Comparison of ENCODE assay signal across 19 cellular contexts in genomic region chr5:175520873-175521272, GRCh38. TPM values are rescaled to one million over a fixed set of nuclear protein-coding genes. Genes with fewer than 3 reads are reported as not detected.
DNase-seq lines count a peak whose midpoint lies in the region; ATAC-seq and TF ChIP-seq lines count a peak whose summit lies in the region.
"Had no signal": no experiment of that assay in that cellular context is flagged by ENCODE, and none has a peak within 500 bp of the region (broad histone marks: within the 10 kb centered on the region; RNA-seq: fewer than 3 reads in every experiment).

No MANE protein-coding gene starts in this region.

- H3K27ac ChIP-seq in dorsolateral prefrontal cortex (peak overlapping the region in 44 of 59 donors; percentile 4 to 86 (median 57)), upper lobe of left lung (no peak overlapping the region)
- H3K27ac ChIP-seq: colonic mucosa, ovary had no signal

- no peaks in the 10 kb centered on the region for H3K4me1 ChIP-seq in upper lobe of left lung
- H3K4me1 ChIP-seq: BE2C, colonic mucosa had no signal

- no peak for DNase-seq in activated CD8-positive, alpha-beta memory T cell treated with anti-CD3 and anti-CD28 coated beads, Interleukin-2, amount 10 ng/mL, durations not matched to agents 7 days and 5 days
- no peak for DNase-seq in activated CD8-positive, alpha-beta memory T cell treated with anti-CD3 and anti-CD28 coated beads, Interleukin-2, amount 50 U/mL, for 48 hours
- peak; percentile 23 for DNase-seq in activated CD8-positive, alpha-beta T cell treated with anti-CD3 and anti-CD28 coated beads, Interleukin-2, amount 10 ng/mL, durations not matched to agents 7 days and 5 days
- DNase-seq in dorsolateral prefrontal cortex, result no peak
- no peak for DNase-seq in stimulated activated naive CD8-positive, alpha-beta T cell treated with anti-CD3 and anti-CD28 coated beads, Interleukin-15, Interleukin-2, amounts not matched to agents 100 U/mL and 50 U/mL, for 24 hours
- no peak for DNase-seq in GOT3 (lab: John Stamatoyannopoulos, UW)
- DNase-seq in upper lobe of left lung, result no peak
- DNase-seq: activated CD4-positive, CD25-positive, alpha-beta regulatory T cell; BE2C; Calu3; colonic mucosa; HFFc6; KG1; kidney glomerular epithelial cell; MV-4-11; NCI-H2171 treated with DMSO at 0.1 percent for 48 hours; ovary; T1000 had no signal

- ATAC-seq in activated CD8-positive, alpha-beta memory T cell treated with anti-CD3 and anti-CD28 coated beads, Interleukin-2, amount 10 ng/mL, durations not matched to agents 7 days and 5 days, result peak; percentile 13
- ATAC-seq in activated CD8-positive, alpha-beta T cell treated with anti-CD3 and anti-CD28 coated beads, Interleukin-2, amount 10 ng/mL, durations not matched to agents 7 days and 5 days, result no peak
- peak; percentile 4 for ATAC-seq in stimulated activated naive CD8-positive, alpha-beta T cell treated with anti-CD3 and anti-CD28 coated beads, Interleukin-15, Interleukin-2, amounts not matched to agents 100 U/mL and 50 U/mL, for 24 hours
- ATAC-seq in GM18519 (IDR thresholded peaks at IDR 0.05; ENCODE audit: low FRiP score, unreplicated experiment) (no peak), upper lobe of left lung (ENCODE audit: low FRiP score in 2 of 2) (no peak)

- H3K36me3 Mint-ChIP-seq in activated CD8-positive, alpha-beta memory T cell treated with anti-CD3 and anti-CD28 coated beads, Interleukin-2, amount 10 ng/mL, durations not matched to agents 7 days and 5 days, result peaks cover 79% of the 10 kb centered on the region
- peaks cover 86% of the 10 kb centered on the region for H3K36me3 Mint-ChIP-seq in activated CD8-positive, alpha-beta T cell treated with anti-CD3 and anti-CD28 coated beads, Interleukin-2, amount 10 ng/mL, durations not matched to agents 7 days and 5 days (ENCODE audit: low read depth)

- H3K4me1 Mint-ChIP-seq in activated CD8-positive, alpha-beta memory T cell treated with anti-CD3 and anti-CD28 coated beads, Interleukin-2, amount 10 ng/mL, durations not matched to agents 7 days and 5 days, result peaks cover 80% of the 10 kb centered on the region
- H3K4me1 Mint-ChIP-seq in activated CD8-positive, alpha-beta T cell treated with anti-CD3 and anti-CD28 coated beads, Interleukin-2, amount 10 ng/mL, durations not matched to agents 7 days and 5 days (ENCODE audit: low read depth), result peaks cover 89% of the 10 kb centered on the region

- H3K9me3 Mint-ChIP-seq in activated CD8-positive, alpha-beta memory T cell treated with anti-CD3 and anti-CD28 coated beads, Interleukin-2, amount 10 ng/mL, durations not matched to agents 7 days and 5 days (ENCODE audit: low read depth), result peaks cover 4% of the 10 kb centered on the region
- H3K9me3 Mint-ChIP-seq in activated CD8-positive, alpha-beta T cell treated with anti-CD3 and anti-CD28 coated beads, Interleukin-2, amount 10 ng/mL, durations not matched to agents 7 days and 5 days (ENCODE audit: insufficient read depth), result peaks cover 12% of the 10 kb centered on the region
- H3K9me3 Mint-ChIP-seq: HFFc6 had no signal

- H3K4me3 Mint-ChIP-seq in activated CD8-positive, alpha-beta memory T cell treated with anti-CD3 and anti-CD28 coated beads, Interleukin-2, amount 10 ng/mL, durations not matched to agents 7 days and 5 days, result peak overlapping the region; percentile 31
- peak overlapping the region; percentile 62 for H3K4me3 Mint-ChIP-seq in activated CD8-positive, alpha-beta T cell treated with anti-CD3 and anti-CD28 coated beads, Interleukin-2, amount 10 ng/mL, durations not matched to agents 7 days and 5 days
- H3K4me3 Mint-ChIP-seq: HFFc6 had no signal

- TF ChIP-seq CTCF in dorsolateral prefrontal cortex (IDR thresholded peaks at IDR 0.05 in 54 of 56, conservative IDR thresholded peaks at IDR 0.05 in 2 of 56; ENCODE audit: low read depth in 1 of 56, partially characterized antibody in 56 of 56) (no peak), upper lobe of left lung (IDR thresholded peaks at IDR 0.05) (no peak)

- H3K36me3 ChIP-seq in upper lobe of left lung, result peaks cover 0 to 27% (median 11%) of the 10 kb centered on the region in 4 donors
- H3K36me3 ChIP-seq: colonic mucosa, ovary had no signal

- no peak for TF ChIP-seq POLR2A in upper lobe of left lung (IDR thresholded peaks at IDR 0.05)

- H3K4me3 ChIP-seq in dorsolateral prefrontal cortex, result no peak overlapping the region
- H3K4me3 ChIP-seq in upper lobe of left lung, result no peak overlapping the region
- H3K4me3 ChIP-seq: colonic mucosa, ovary had no signal

- H3K27ac Mint-ChIP-seq in activated CD8-positive, alpha-beta memory T cell treated with anti-CD3 and anti-CD28 coated beads, Interleukin-2, amount 10 ng/mL, durations not matched to agents 7 days and 5 days, result peak overlapping the region; percentile 82
- H3K27ac Mint-ChIP-seq in activated CD8-positive, alpha-beta T cell treated with anti-CD3 and anti-CD28 coated beads, Interleukin-2, amount 10 ng/mL, durations not matched to agents 7 days and 5 days, result peak overlapping the region; percentile 94
- H3K27ac Mint-ChIP-seq: HFFc6 had no signal

- no peak for TF ChIP-seq EP300 in upper lobe of left lung (IDR thresholded peaks at IDR 0.05)

- no peaks in the 10 kb centered on the region for H3K27me3 Mint-ChIP-seq in activated CD8-positive, alpha-beta memory T cell treated with anti-CD3 and anti-CD28 coated beads, Interleukin-2, amount 10 ng/mL, durations not matched to agents 7 days and 5 days
- H3K27me3 Mint-ChIP-seq in activated CD8-positive, alpha-beta T cell treated with anti-CD3 and anti-CD28 coated beads, Interleukin-2, amount 10 ng/mL, durations not matched to agents 7 days and 5 days (ENCODE audit: low read depth), result no peaks in the 10 kb centered on the region

- no peaks in the 10 kb centered on the region for H3K9me3 ChIP-seq in upper lobe of left lung
- H3K9me3 ChIP-seq: BE2C, colonic mucosa, ovary had no signal

- H3K27me3 ChIP-seq in dorsolateral prefrontal cortex (no peaks in the 10 kb centered on the region), upper lobe of left lung (no peaks in the 10 kb centered on the region)
- H3K27me3 ChIP-seq: BE2C, colonic mucosa, ovary had no signal

- POLR2A ChIA-PET in activated CD8-positive, alpha-beta T cell treated with anti-CD3 and anti-CD28 coated beads, Interleukin-2, amount 10 ng/mL, durations not matched to agents 7 days and 5 days (lab: Charles Lee), result interaction anchor here (0.7 to 3.5 kb wide), 4 partner anchors 37 to 133 kb away, joined by 3 to 15 read pairs (median 4); no protein-coding TSS in a partner anchor

- intact Hi-C loops in dorsolateral prefrontal cortex (cut with DNase I), result no loop called here

- CTCF ChIA-PET in activated CD8-positive, alpha-beta memory T cell treated with anti-CD3 and anti-CD28 coated beads, Interleukin-2, amount 10 ng/mL, durations not matched to agents 7 days and 5 days (lab: Charles Lee), result interaction anchor here (1.1 to 1.4 kb wide), 2 partner anchors 13 to 14 kb away, joined by 3 to 4 read pairs; no protein-coding TSS in a partner anchor
- CTCF ChIA-PET in activated CD8-positive, alpha-beta T cell treated with anti-CD3 and anti-CD28 coated beads, Interleukin-2, amount 10 ng/mL, durations not matched to agents 7 days and 5 days (lab: Charles Lee), result interaction anchor here (0.7 to 7.9 kb wide), 6 partner anchors 9 to 56 kb away, joined by 3 to 70 read pairs (median 6); no protein-coding TSS in a partner anchor

- WGBS in upper lobe of left lung, 2 donors, result 93 to 94% methylated on average over 2 of the region's 2 CpGs

RNA-seq across cellular contexts. Expression of gene SFXN1, which starts 42.5 kb away (rescaled TPM):
- total RNA-seq in activated CD8-positive, alpha-beta memory T cell treated with anti-CD3 and anti-CD28 coated beads, Interleukin-2, amount 10 ng/mL, durations not matched to agents 7 days and 5 days, result 100 to 1,000 TPM; 174 to 230 TPM
- total RNA-seq in activated CD8-positive, alpha-beta T cell treated with anti-CD3 and anti-CD28 coated beads, Interleukin-2, amount 10 ng/mL, durations not matched to agents 7 days and 5 days, result 100 to 1,000 TPM; 261 to 271 TPM
- total RNA-seq in dorsolateral prefrontal cortex, result 100 to 1,000 TPM in 2 of 120 experiments, 10 to 100 TPM in 118; 42.8 to 104 (median 78.6) TPM
- 10 to 100 TPM in 5 of 6 donors, 1 to 10 TPM in 1; 5.2 to 47.1 (median 18.3) TPM for total RNA-seq in upper lobe of left lung

Comparison
In these comparisons a context has a peak if more than half of its experiments do, and no peak if none do; other contexts are left out.
1. ATAC-seq: peak in activated CD8-positive, alpha-beta memory T cell treated with anti-CD3 and anti-CD28 coated beads, Interleukin-2, amount 10 ng/mL, durations not matched to agents 7 days and 5 days (single experiment) and stimulated activated naive CD8-positive, alpha-beta T cell treated with anti-CD3 and anti-CD28 coated beads, Interleukin-15, Interleukin-2, amounts not matched to agents 100 U/mL and 50 U/mL, for 24 hours (single experiment); none in activated CD8-positive, alpha-beta T cell treated with anti-CD3 and anti-CD28 coated beads, Interleukin-2, amount 10 ng/mL, durations not matched to agents 7 days and 5 days (single experiment), GM18519 (single experiment) and upper lobe of left lung (0 of 2).
2. H3K27ac ChIP-seq: peak in dorsolateral prefrontal cortex (44 of 59); none in upper lobe of left lung (0 of 4).